ENCODE assay signal across 8 cellular contexts in genomic region chr19:48271531-48272151, GRCh38. TPM values are rescaled to one million over a fixed set of nuclear protein-coding genes. Genes with fewer than 3 reads are reported as not detected.
A peak's percentile ranks its signal among the peaks of the same experiment; 100 is the strongest.
DNase-seq lines count a peak whose midpoint lies in the region; ATAC-seq and TF ChIP-seq lines count a peak whose summit lies in the region.

No MANE protein-coding gene starts in this region.

- H3K36me3 Mint-ChIP-seq in brain = peaks cover 8% of the 10 kb centered on the region

- peaks cover 3% of the 10 kb centered on the region for H3K4me1 ChIP-seq in A673 (ENCODE audit: insufficient read depth, low read length, poor library complexity, severe bottlenecking)

- intact Hi-C loops in A673 (cut with micrococcal nuclease; ENCODE audit: unreplicated experiment) = loop anchor here (1.0 to 5.0 kb wide), 2 partner anchors 20 to 61 kb away; no protein-coding TSS in a partner anchor

- no peak for ATAC-seq in GM18498 (IDR thresholded peaks at IDR 0.05; ENCODE audit: unreplicated experiment)

- TSS peak; percentile 47 for BruUV-seq in A673 (replicated peaks; lab: Mats Ljungman, UMichigan)

- H3K4me3 ChIP-seq in A673 (ENCODE audit: low read depth, low read length, poor library complexity, severe bottlenecking) (peak overlapping the region; percentile 60), GM08714 (ENCODE audit: low read length) (peak overlapping the region; percentile 66; the same call in 1 of the 2 replicates), skin epidermis (peak overlapping the region; percentile 12 to 46 (median 41))

- H3K4me1 Mint-ChIP-seq in brain = peaks cover 31% of the 10 kb centered on the region

- no peaks in the 10 kb centered on the region for H3K9me3 ChIP-seq in A673 (ENCODE audit: low read depth, low read length, poor library complexity, severe bottlenecking)

- peak overlapping the region; percentile 73 to 99 (median 93) for H3K27ac Mint-ChIP-seq in brain

- H3K27me3 Mint-ChIP-seq in brain = peaks cover 8% of the 10 kb centered on the region

- POLR2A ChIA-PET in A673 (lab: Charles Lee; ENCODE audit: low non-redundant PET) = no interaction called here

- CTCF ChIA-PET in A673 (lab: Charles Lee) = interaction anchor here (0.7 to 1.2 kb wide), 3 partner anchors 19 to 62 kb away, joined by 4 to 5 read pairs (median 4); no protein-coding TSS in a partner anchor

- H3K9me3 Mint-ChIP-seq in brain = peaks cover 0 to 5% (median 0%) of the 10 kb centered on the region in 5 experiments

- H3K36me3 ChIP-seq in A673 (ENCODE audit: insufficient read depth, low read length, poor library complexity, severe bottlenecking) = no peaks in the 10 kb centered on the region

- TF ChIP-seq CTCF in A673 (conservative IDR thresholded peaks at IDR 0.05; ENCODE audit: low read depth, low read length) (no peak), brain (conservative IDR thresholded peaks at IDR 0.05) (peak in 1 of 2 experiments; percentile 8)

- H3K27ac ChIP-seq in A673 (ENCODE audit: low read depth, low read length, poor library complexity, severe bottlenecking) (peak overlapping the region; percentile 72), skin epidermis (peak overlapping the region in 14 of 21 experiments; percentile 3 to 73 (median 56))

- H3K27me3 ChIP-seq in A673 (replicated peaks; ENCODE audit: insufficient read depth, low read depth, low read length, poor library complexity) = no peaks in the 10 kb centered on the region

- peak; percentile 62 for DNase-seq in A673 (ENCODE audit: low spot score)
- DNase-seq in NCI-H69 (lab: John Stamatoyannopoulos, UW) = peak; percentile 87
- peak; percentile 70 for DNase-seq in iPS-NIHi11 (ENCODE audit: low spot score)
- no peak for DNase-seq in stimulated activated naive CD4-positive, alpha-beta T cell treated with Interleukin-2 at 50 U/mL for 16 hours (lab: John Stamatoyannopoulos, UW)

- peak overlapping the region; percentile 94 to 99 (median 97) for H3K4me3 Mint-ChIP-seq in brain

RNA-seq across cellular contexts. Expression of gene ZNF114, which starts 1.8 kb away (rescaled TPM):
- 9.5 and 11.7 TPM in 2 replicates for total RNA-seq in A673 (2021)
- polyA plus RNA-seq in brain (ENCODE audit: insufficient read depth, low read depth, low replicate concordance) = 1.9 TPM

RNA-seq across cellular contexts. Expression of gene CARD8, which starts 15.9 kb away (rescaled TPM):
- total RNA-seq in A673 (2021) = 139 and 151 TPM in 2 replicates
- polyA plus RNA-seq in brain (ENCODE audit: insufficient read depth, low read depth, low replicate concordance) = 12.9 TPM

RNA-seq across cellular contexts. Expression of gene EMP3, which starts 53.7 kb away (rescaled TPM):
- total RNA-seq in A673 (2021) = 170 and 187 TPM in 2 replicates
- 24.9 TPM for polyA plus RNA-seq in brain (ENCODE audit: insufficient read depth, low read depth, low replicate concordance)
